ENCODE assay signal across 32 cellular contexts in the genomic region with DNA sequence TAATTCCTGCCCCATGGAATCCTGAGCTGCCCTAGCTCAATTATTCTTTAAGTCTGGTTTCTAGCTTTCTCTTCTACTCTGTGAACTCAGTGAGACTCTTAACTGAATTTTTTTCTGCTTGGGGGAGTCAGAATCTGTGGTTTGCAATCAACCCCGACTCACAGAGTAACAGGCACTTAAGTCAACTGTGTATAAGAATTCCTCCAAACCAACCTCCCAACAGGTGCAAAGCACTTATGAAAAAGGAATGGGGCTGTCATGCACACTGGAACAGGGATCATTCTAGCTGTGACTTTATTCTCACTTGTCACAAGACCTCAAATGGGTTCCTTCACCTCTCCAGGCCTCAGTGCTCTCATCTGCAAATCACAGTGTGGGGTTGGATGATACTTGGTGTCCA.
"Had no signal": no experiment of that assay in that cellular context is flagged by ENCODE, and none has a peak within 500 bp of the region (broad histone marks: within the 10 kb centered on the region; RNA-seq: fewer than 3 reads in every experiment).

No MANE protein-coding gene starts in this region.

- H3K27me3 ChIP-seq: neural progenitor cell, ovary, right lobe of liver, sigmoid colon, testis, tibial artery, upper lobe of right lung, uterus had no signal

- H3K36me3 Mint-ChIP-seq: natural killer cell; neural progenitor cell; stimulated activated memory B cell treated with anti-CD40 and anti-IgM and Interleukin-4, amounts not matched to agents 10 μg/mL and 1 μg/mL and 100 μg/mL, for 72 hours; type B pancreatic cell had no signal

- DNase-seq: natural killer cell; occipital lobe; ovary; posterior cingulate gyrus; psoas muscle; right cardiac atrium; right lobe of liver; sigmoid colon; spleen; stimulated activated CD4-positive, alpha-beta T cell treated with anti-CD3 and anti-CD28 coated beads, Interleukin-12 subunit alpha, Interleukin-12 subunit beta, amount 100 ng/mL, for 4 hours; stimulated activated CD4-positive, alpha-beta T cell treated with anti-CD3 and anti-CD28 coated beads, Interleukin-1b, Interleukin-23, amount 100 ng/mL, for 48 hours; stimulated activated CD4-positive, alpha-beta T cell treated with anti-CD3 and anti-CD28 coated beads, Interleukin-4, amount 100 ng/mL, for 1 hour; stimulated activated CD4-positive, alpha-beta T cell treated with anti-CD3 and anti-CD28 coated beads, Interleukin-4, amount 100 ng/mL, for 4 hours; stimulated activated CD8-positive, alpha-beta memory T cell treated with anti-CD3 and anti-CD28 coated beads, Interleukin-4, amount 100 ng/mL, for 48 hours; stimulated activated naive CD4-positive, alpha-beta T cell; stimulated activated naive CD8-positive, alpha-beta T cell treated with anti-CD3 and anti-CD28 coated beads, Interleukin-15, amount 100 ng/mL, for 72 hours; stimulated activated naive CD8-positive, alpha-beta T cell treated with anti-CD3 and anti-CD28 coated beads, Interleukin-15, Interleukin-2, amounts not matched to agents 100 U/mL and 50 U/mL, for 24 hours; substantia nigra; testis; tibial artery; transverse colon; upper lobe of right lung; uterus had no signal

- H3K9me3 Mint-ChIP-seq: natural killer cell; nephron; neural progenitor cell; stimulated activated memory B cell treated with anti-CD40 and anti-IgM and Interleukin-4, amounts not matched to agents 10 μg/mL and 1 μg/mL and 100 μg/mL, for 72 hours; stimulated activated naive CD8-positive, alpha-beta T cell treated with anti-CD3 and anti-CD28 coated beads, Interleukin-15, amount 100 ng/mL, for 72 hours; type B pancreatic cell had no signal

- H3K27ac ChIP-seq: neural progenitor cell, ovary, parathyroid adenoma, psoas muscle, right lobe of liver, sigmoid colon, skin epidermis, spleen, suprapubic skin, testis, tibial artery, transverse colon, upper lobe of right lung, uterus had no signal

- H3K4me3 ChIP-seq: neural progenitor cell, ovary, psoas muscle, right lobe of liver, sigmoid colon, skin epidermis, smooth muscle cell, spleen, suprapubic skin, testis, tibial artery, transverse colon, upper lobe of right lung, uterus had no signal

- H3K4me2 ChIP-seq: neural progenitor cell, smooth muscle cell had no signal

- H3K4me1 ChIP-seq: parathyroid adenoma, psoas muscle, right lobe of liver, suprapubic skin, testis, transverse colon, upper lobe of right lung, uterus had no signal

- H3K9ac ChIP-seq: neural progenitor cell, parathyroid adenoma had no signal

- H3K79me2 ChIP-seq: parathyroid adenoma had no signal

- ATAC-seq: natural killer cell; psoas muscle; right cardiac atrium; right lobe of liver; stimulated activated memory B cell treated with anti-CD40 and anti-IgM and Interleukin-4, amounts not matched to agents 10 μg/mL and 1 μg/mL and 100 μg/mL, for 72 hours; stimulated activated naive CD8-positive, alpha-beta T cell treated with anti-CD3 and anti-CD28 coated beads, Interleukin-15, amount 100 ng/mL, for 72 hours; stimulated activated naive CD8-positive, alpha-beta T cell treated with anti-CD3 and anti-CD28 coated beads, Interleukin-15, Interleukin-2, amounts not matched to agents 100 U/mL and 50 U/mL, for 24 hours; upper lobe of right lung had no signal

- H3K4me1 Mint-ChIP-seq: stimulated activated memory B cell treated with anti-CD40 and anti-IgM and Interleukin-4, amounts not matched to agents 10 μg/mL and 1 μg/mL and 100 μg/mL, for 72 hours had no signal

- H3K4me3 Mint-ChIP-seq: natural killer cell; nephron; neural progenitor cell; stimulated activated memory B cell treated with anti-CD40 and anti-IgM and Interleukin-4, amounts not matched to agents 10 μg/mL and 1 μg/mL and 100 μg/mL, for 72 hours; stimulated activated naive CD8-positive, alpha-beta T cell treated with anti-CD3 and anti-CD28 coated beads, Interleukin-15, amount 100 ng/mL, for 72 hours; type B pancreatic cell had no signal

- H3K36me3 ChIP-seq: neural progenitor cell, ovary, right lobe of liver, sigmoid colon, spleen, suprapubic skin, tibial artery, transverse colon, upper lobe of right lung, uterus had no signal

- H3K9me3 ChIP-seq: ovary, psoas muscle, right lobe of liver, sigmoid colon, spleen, suprapubic skin, testis, tibial artery, transverse colon, upper lobe of right lung, uterus had no signal

- H2AFZ ChIP-seq: neural progenitor cell, parathyroid adenoma had no signal

- H3K27ac Mint-ChIP-seq: natural killer cell; nephron; neural progenitor cell; progenitor cell of endocrine pancreas; stimulated activated memory B cell treated with anti-CD40 and anti-IgM and Interleukin-4, amounts not matched to agents 10 μg/mL and 1 μg/mL and 100 μg/mL, for 72 hours; stimulated activated naive CD8-positive, alpha-beta T cell treated with anti-CD3 and anti-CD28 coated beads, Interleukin-15, amount 100 ng/mL, for 72 hours; type B pancreatic cell had no signal
